Comparison of ENCODE assay signal across 16 cellular contexts in genomic region chr4:75722417-75722816, GRCh38. TPM values are rescaled to one million over a fixed set of nuclear protein-coding genes. Genes with fewer than 3 reads are reported as not detected.
A peak's percentile ranks its signal among the peaks of the same experiment; 100 is the strongest.
DNase-seq lines count a peak whose midpoint lies in the region; ATAC-seq, FAIRE-seq and TF ChIP-seq lines count a peak whose summit lies in the region.
"Had no signal": no experiment of that assay in that cellular context is flagged by ENCODE, and none has a peak within 500 bp of the region (broad histone marks: within the 10 kb centered on the region; RNA-seq: fewer than 3 reads in every experiment).

No MANE protein-coding gene starts in this region.

- 65 to 68% methylated on average over 3 of the region's 3 CpGs for WGBS in GM23248 (ENCODE audit: low coverage in 1 of 2, low lambda C conversion rate in 2 of 2, missing lambda C conversion rate in 2 of 2), 2 experiments
- 61% methylated on average over 3 of the region's 3 CpGs; no CpG with 5 or more reads in 1 of the 2 experiments for WGBS in H1 (ENCODE audit: extremely low coverage in 1 of 2, insufficient coverage in 1 of 2, insufficient read length in 1 of 2, insufficient replicate concordance in 2 of 2, low coverage in 1 of 2, low lambda C conversion rate in 2 of 2, missing lambda C conversion rate in 1 of 2), 2 experiments
- 54 to 57% methylated on average over 3 of the region's 3 CpGs for WGBS in testis, 2 donors

- POLR2A ChIA-PET in H1 (lab: Charles Lee; ENCODE audit: partially characterized antibody) = interaction anchor here (0.8 to 10.3 kb wide), 8 partner anchors 8 to 64 kb away, joined by 4 to 117 read pairs (median 16); partner anchors contain the start of gene G3BP2

- no peaks in the 10 kb centered on the region for H3K27me3 Mint-ChIP-seq in neural crest cell (ENCODE audit: low read depth)
- H3K27me3 Mint-ChIP-seq: activated B cell treated with CpG ODN at 0.5 μM for 24 hours, type B pancreatic cell had no signal

- H4K20me1 ChIP-seq in GM23248 (ENCODE audit: insufficient read depth) (no peaks in the 10 kb centered on the region), H1 (replicated peaks in 1 of 2; ENCODE audit: control insufficient read depth in 1 of 2, insufficient read depth in 2 of 2, low read length in 2 of 2) (peaks cover 0 to 4% of the 10 kb centered on the region in 2 experiments)

- no peak overlapping the region for H4K8ac ChIP-seq in H1 (ENCODE audit: extremely low read depth, insufficient read depth, low read length)

- H2AK5ac ChIP-seq in H1 (ENCODE audit: low read depth, low read length) = no peak overlapping the region

- H3K9me3 Mint-ChIP-seq in neural crest cell = no peaks in the 10 kb centered on the region
- H3K9me3 Mint-ChIP-seq: activated B cell treated with CpG ODN at 0.5 μM for 24 hours; activated naive CD4-positive, alpha-beta T cell treated with anti-CD3 and anti-CD28 coated beads, Interleukin-2, amount 50 U/mL, for 72 hours; type B pancreatic cell had no signal

- no peak overlapping the region for H3K56ac ChIP-seq in H1 (replicated peaks; ENCODE audit: insufficient read length, low read depth, low read length)

- H2BK15ac ChIP-seq in H1 (ENCODE audit: low read length) = no peak overlapping the region

- H3K36me3 ChIP-seq in GM23248 (ENCODE audit: low read depth) (no peaks in the 10 kb centered on the region), NT2/D1 (ENCODE audit: insufficient read depth, insufficient read length, low read length) (peaks cover 29% of the 10 kb centered on the region), H1 (ENCODE audit: control insufficient read depth in 2 of 4, insufficient read depth in 4 of 4, low read length in 3 of 4) (peaks cover 0 to 16% (median 6%) of the 10 kb centered on the region in 4 experiments; a peak in 4 of 8 replicates), testis (ENCODE audit: low read depth, missing control alignments) (no peaks in the 10 kb centered on the region), ascending aorta (no peaks in the 10 kb centered on the region)

- H3F3A ChIP-seq in GM23248 (ENCODE audit: insufficient read depth) = peaks cover 14% of the 10 kb centered on the region

- H3K27ac ChIP-seq in GM23248 = peak overlapping the region; percentile 97; the same call in 1 of the 2 replicates
- H3K27ac ChIP-seq in H1 (ENCODE audit: low read depth, low read length) = no peak overlapping the region
- H3K27ac ChIP-seq in testis = no peak overlapping the region
- H3K27ac ChIP-seq in ascending aorta = peak overlapping the region in 1 of 2 donors; percentile 8

- H2AFZ ChIP-seq in GM23248 (no peak overlapping the region), H1 (ENCODE audit: low read length) (no peak overlapping the region)

- TF ChIP-seq POLR2A in H1 (IDR thresholded peaks at IDR 0.05; ENCODE audit: control extremely low read depth in 1 of 2, low read depth in 2 of 2, low read length in 2 of 2) (no peak), testis (IDR thresholded peaks at IDR 0.05) (no peak)

- no peak overlapping the region for H4K5ac ChIP-seq in H1 (ENCODE audit: insufficient read length, low read depth, low read length)

- H3K4me1 Mint-ChIP-seq in neural crest cell = peaks cover 41% of the 10 kb centered on the region

- no peak for TF ChIP-seq CTCF in H1 (IDR thresholded peaks at IDR 0.05; ENCODE audit: control extremely low read depth in 1 of 3, insufficient read depth in 1 of 3, low read depth in 1 of 3, low read length in 3 of 3)
- no peak for TF ChIP-seq CTCF in neural crest cell (conservative IDR thresholded peaks at IDR 0.05)
- TF ChIP-seq CTCF in testis (IDR thresholded peaks at IDR 0.05) = no peak
- TF ChIP-seq CTCF in ascending aorta (IDR thresholded peaks at IDR 0.05) = no peak

- no peak for FAIRE-seq in H1 (lab: Jason Lieb, UNC)

- peaks cover 20% of the 10 kb centered on the region for H3K4me1 ChIP-seq in GM23248 (ENCODE audit: insufficient read depth)
- peaks cover 3% of the 10 kb centered on the region for H3K4me1 ChIP-seq in NT2/D1 (ENCODE audit: insufficient read depth, insufficient read length)
- H3K4me1 ChIP-seq in H1 (replicated peaks in 1 of 4; ENCODE audit: control insufficient read depth in 3 of 4, insufficient read depth in 4 of 4, low read length in 3 of 4) = peaks cover 0 to 6% (median 2%) of the 10 kb centered on the region in 4 experiments; a peak in 6 of 7 replicates
- H3K4me1 ChIP-seq in testis = peaks cover 14% of the 10 kb centered on the region
- H3K4me1 ChIP-seq in ascending aorta = peaks cover 3 to 21% of the 10 kb centered on the region in 2 donors

- H3K23me2 ChIP-seq in H1 (ENCODE audit: low read depth, low read length) = peaks cover 8% of the 10 kb centered on the region

- DNase-seq in GM23248 = no peak
- no peak for DNase-seq in NT2/D1 (ENCODE audit: low read depth, low spot score)
- no peak for DNase-seq in H1 (ENCODE audit: low read depth in 1 of 2, low spot score in 2 of 2)
- DNase-seq in neural crest cell (ENCODE audit: low read depth, low spot score) = no peak
- DNase-seq in NCI-H2081 (lab: John Stamatoyannopoulos, UW) = no peak
- DNase-seq in testis = no peak
- DNase-seq in ascending aorta (ENCODE audit: low spot score in 2 of 2) = no peak
- DNase-seq: activated B cell treated with CpG ODN at 0.5 μM for 24 hours; activated CD8-positive, alpha-beta memory T cell treated with anti-CD3 and anti-CD28 coated beads, Interleukin-2, amount 50 U/mL, for 4 hours; caudate nucleus; left colon; MV-4-11; stimulated activated CD4-positive, alpha-beta T cell treated with anti-CD3 and anti-CD28 coated beads, Interleukin-4, amount 100 ng/mL, for 24 hours had no signal

- H3K4me3 ChIP-seq in GM23248 = no peak overlapping the region
- peak overlapping the region; percentile 87 for H3K4me3 ChIP-seq in NT2/D1 (ENCODE audit: insufficient read length, low read depth)
- peak overlapping the region; percentile 10 to 86 (median 45); a peak in 6 of 8 replicates for H3K4me3 ChIP-seq in H1 (ENCODE audit: extremely low read depth in 1 of 4, insufficient read depth in 2 of 4, low read depth in 3 of 4, low read length in 4 of 4)
- H3K4me3 ChIP-seq in testis = no peak overlapping the region
- H3K4me3 ChIP-seq in ascending aorta = no peak overlapping the region

- H2BK120ac ChIP-seq in H1 (replicated peaks; ENCODE audit: low read depth, low read length) = no peak overlapping the region

- in situ Hi-C loops in GM23248 (cut with MboI) = no loop called here

- no peak overlapping the region; the same call in 1 of the 2 replicates for H3K9ac ChIP-seq in GM23248
- H3K9ac ChIP-seq in NT2/D1 (ENCODE audit: insufficient read length, low read depth) = no peak overlapping the region
- H3K9ac ChIP-seq in H1 (replicated peaks in 1 of 4; ENCODE audit: extremely low read depth in 1 of 4, low read depth in 3 of 4, low read length in 3 of 4) = no peak overlapping the region

- no peak overlapping the region for H3K23ac ChIP-seq in H1 (ENCODE audit: insufficient read length)

- 0 out of 2 replicates have a peak, but pooled peaks cover 4% of the 10 kb centered on the region for H3K79me1 ChIP-seq in H1 (ENCODE audit: low read depth, low read length)

- H2BK5ac ChIP-seq in H1 (ENCODE audit: low read depth, low read length) = no peak overlapping the region

- H3K4ac ChIP-seq in H1 (replicated peaks; ENCODE audit: insufficient read length, low read depth, low read length) = no peak overlapping the region

- H3K9me3 ChIP-seq in GM23248 (ENCODE audit: low read depth) (no peaks in the 10 kb centered on the region), NT2/D1 (ENCODE audit: insufficient read depth, low read length) (no peaks in the 10 kb centered on the region), H1 (ENCODE audit: insufficient read depth in 2 of 2, low read depth in 1 of 2, low read length in 1 of 2) (no peaks in the 10 kb centered on the region), testis (no peaks in the 10 kb centered on the region), ascending aorta (no peaks in the 10 kb centered on the region)

- H3K27me3 ChIP-seq in GM23248 (replicated peaks; ENCODE audit: insufficient read depth) (no peaks in the 10 kb centered on the region), NT2/D1 (ENCODE audit: insufficient read depth, insufficient read length) (no peaks in the 10 kb centered on the region), H1 (replicated peaks in 1 of 4; ENCODE audit: control insufficient read depth in 3 of 4, extremely low read depth in 1 of 4, insufficient read depth in 3 of 4, low read length in 3 of 4) (no peaks in the 10 kb centered on the region), testis (no peaks in the 10 kb centered on the region), ascending aorta (no peaks in the 10 kb centered on the region)

- no peak for ATAC-seq in GM18511 (IDR thresholded peaks at IDR 0.05; ENCODE audit: unreplicated experiment)
- ATAC-seq: activated naive CD4-positive, alpha-beta T cell treated with anti-CD3 and anti-CD28 coated beads, Interleukin-2, amount 50 U/mL, for 72 hours; left colon had no signal

- peak overlapping the region; percentile 75 for H3K4me3 Mint-ChIP-seq in neural crest cell

- TF ChIP-seq RAD21 in H1 (IDR thresholded peaks at IDR 0.05 in 1 of 2, conservative IDR thresholded peaks at IDR 0.05 in 1 of 2; ENCODE audit: low read depth in 2 of 2, low read length in 2 of 2) = no peak

- no peak overlapping the region for H3K14ac ChIP-seq in H1 (ENCODE audit: insufficient read length)

- no peak overlapping the region for H3K4me2 ChIP-seq in GM23248 (ENCODE audit: unreplicated experiment)
- peak overlapping the region; percentile 83 to 99 for H3K4me2 ChIP-seq in H1 (ENCODE audit: insufficient read depth in 1 of 2, low read depth in 2 of 2, low read length in 2 of 2)

- H2BK20ac ChIP-seq in H1 (ENCODE audit: low read length) = no peak overlapping the region

- no peak for TF ChIP-seq EP300 in H1 (IDR thresholded peaks at IDR 0.05; ENCODE audit: borderline replicate concordance in 1 of 2, low read depth in 2 of 2, low read length in 2 of 2)

- peaks cover 3% of the 10 kb centered on the region for H3K36me3 Mint-ChIP-seq in neural crest cell (ENCODE audit: low read depth)

- no peak overlapping the region for H3K27ac Mint-ChIP-seq in neural crest cell (ENCODE audit: unreplicated experiment)

- no peaks in the 10 kb centered on the region for H3K9me2 ChIP-seq in GM23248 (ENCODE audit: insufficient read depth)

- no peak overlapping the region for H2BK12ac ChIP-seq in H1 (ENCODE audit: low read depth, low read length)

- H3K79me2 ChIP-seq in GM23248 (ENCODE audit: insufficient read depth) (peaks cover 60% of the 10 kb centered on the region), H1 (ENCODE audit: control insufficient read depth in 1 of 2, insufficient read depth in 2 of 2, low read length in 2 of 2) (peaks cover 24 to 84% of the 10 kb centered on the region in 2 experiments)

- no peak overlapping the region for H3K18ac ChIP-seq in H1 (ENCODE audit: extremely low read depth, low read length)

- intact Hi-C loops in testis (cut with DNase I; ENCODE audit: low total_unique reads) = loop anchor here (10.0 kb wide), 1 partner anchor 48 kb away; the partner anchor contains the start of gene G3BP2
- intact Hi-C loops in ascending aorta (cut with DNase I) = loop anchor here (5.0 to 10.0 kb wide), 3 partner anchors 125 to 1355 kb away; partner anchors contain the start of genes CCNI and PARM1

- no peak overlapping the region for H4K91ac ChIP-seq in H1 (replicated peaks; ENCODE audit: insufficient read length, low read length)

- CTCF ChIA-PET in H1 (lab: Charles Lee; ENCODE audit: partially characterized antibody) = interaction anchor here (0.7 to 5.8 kb wide), 12 partner anchors 11 to 260 kb away, joined by 3 to 78 read pairs (median 4); partner anchors contain the start of gene G3BP2

RNA-seq across cellular contexts. Expression of gene USO1, which starts 2.0 kb away (rescaled TPM):
- total RNA-seq in GM23248 (2014; rRNA removed; shearing (Covaris generic)) = 117 and 208 TPM in 2 replicates
- 72.0 and 74.2 TPM in 2 replicates for polyA plus RNA-seq in GM23248 (2016; fragmentation: Nextera tagmentation; extraction: Ambion mirVana)
- total RNA-seq in H1 (2021; fragmentation: NEBNext Ultra II Directional; extraction: Animal tissue kit (Norgen Biotek cat#: 25700)) = 190 and 198 TPM in 2 replicates
- polyA plus RNA-seq in H1 (2011; rRNA removed) = 39.8 and 57.3 TPM in 2 replicates
- polyA plus RNA-seq in H1 (2011; cell fraction: cytosol; rRNA removed) = 77.3 TPM
- 88.8 TPM for polyA plus RNA-seq in H1 (2011; cell fraction: nucleus; rRNA removed)
- polyA plus RNA-seq in H1 (2012, experiment 1 of 2) = 60.6 to 118 TPM (median 75.0 TPM) in 4 replicates
- polyA plus RNA-seq in H1 (2012, experiment 2 of 2) = 8.1 TPM
- polyA plus RNA-seq in H1 (2013, experiment 1 of 2) = 172 TPM
- polyA plus RNA-seq in H1 (2013, experiment 2 of 2) = 173 TPM
- 100 and 129 TPM in 2 replicates for polyA minus RNA-seq in H1 (2011; rRNA and poly(A)+ RNA removed)
- 68.5 TPM for polyA minus RNA-seq in H1 (2011; cell fraction: cytosol; rRNA and poly(A)+ RNA removed)
- polyA minus RNA-seq in H1 (2011; cell fraction: nucleus; rRNA and poly(A)+ RNA removed) = 180 TPM
- 41.2 and 45.5 TPM in 2 replicates for total RNA-seq in neural crest cell
- 10 to 100 TPM; 57.5 to 64.6 TPM for total RNA-seq in testis
- polyA plus RNA-seq in testis (ENCODE audit: insufficient read depth, low read depth, low replicate concordance) = 53.3 TPM
- total RNA-seq in ascending aorta = 25.5 TPM

RNA-seq across cellular contexts. Expression of gene G3BP2, which starts 49.2 kb away (rescaled TPM):
- total RNA-seq in GM23248 (2014; rRNA removed; shearing (Covaris generic)) = 129 and 133 TPM in 2 replicates
- polyA plus RNA-seq in GM23248 (2016; fragmentation: Nextera tagmentation; extraction: Ambion mirVana) (33.1 and 36.0 TPM in 2 replicates), H1 (2011; rRNA removed) (78.2 and 83.7 TPM in 2 replicates), testis (ENCODE audit: insufficient read depth, low read depth, low replicate concordance) (134 TPM)
- total RNA-seq in H1 (2021; fragmentation: NEBNext Ultra II Directional; extraction: Animal tissue kit (Norgen Biotek cat#: 25700)) = 378 and 388 TPM in 2 replicates
- polyA plus RNA-seq in H1 (2011; cell fraction: cytosol; rRNA removed) = 144 TPM
- polyA plus RNA-seq in H1 (2011; cell fraction: nucleus; rRNA removed) = 56.7 TPM
- polyA plus RNA-seq in H1 (2012, experiment 1 of 2) = 148 to 255 TPM (median 185 TPM) in 4 replicates
- polyA plus RNA-seq in H1 (2012, experiment 2 of 2) = 20.2 TPM
- polyA plus RNA-seq in H1 (2013, experiment 1 of 2) = 174 TPM
- polyA plus RNA-seq in H1 (2013, experiment 2 of 2) = 179 TPM
- polyA minus RNA-seq in H1 (2011; rRNA and poly(A)+ RNA removed) = 159 and 221 TPM in 2 replicates
- 113 TPM for polyA minus RNA-seq in H1 (2011; cell fraction: cytosol; rRNA and poly(A)+ RNA removed)
- 140 TPM for polyA minus RNA-seq in H1 (2011; cell fraction: nucleus; rRNA and poly(A)+ RNA removed)
- total RNA-seq in neural crest cell (204 TPM in 2 replicates), testis (100 to 1,000 TPM; 102 to 105 TPM), ascending aorta (88.9 TPM)

Comparison
In these comparisons a context has a peak if more than half of its experiments do, and no peak if none do; other contexts are left out.
1. H3K4me3 ChIP-seq: peak in NT2/D1 (single experiment) and H1 (4 of 4); none in GM23248 (single experiment), testis (0 of 2) and ascending aorta (0 of 2).